Comparison of ENCODE assay signal across 10 cellular contexts in the genomic region with DNA sequence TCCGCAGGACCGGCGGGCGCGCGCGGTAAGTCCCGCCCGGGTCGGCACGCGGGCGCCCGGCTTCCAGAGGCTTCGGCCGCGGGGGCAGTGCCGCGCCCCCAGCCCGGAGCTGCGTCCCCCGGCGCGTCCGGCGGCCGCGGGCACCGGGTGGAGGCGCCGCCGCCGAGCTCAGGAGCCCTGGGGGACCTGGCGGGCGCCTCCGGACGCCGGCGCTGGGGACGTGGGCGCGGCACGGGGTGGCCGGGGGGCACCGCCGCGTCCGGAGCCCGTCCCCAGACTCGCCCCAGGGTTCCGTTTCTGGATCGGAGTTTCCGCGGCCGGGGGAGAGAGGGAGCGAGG. TPM values are rescaled to one million over a fixed set of nuclear protein-coding genes. Genes with fewer than 3 reads are reported as not detected.
DNase-seq lines count a peak whose midpoint lies in the region; ATAC-seq, FAIRE-seq and TF ChIP-seq lines count a peak whose summit lies in the region.
"Had no signal": no experiment of that assay in that cellular context is flagged by ENCODE, and none has a peak within 500 bp of the region (broad histone marks: within the 10 kb centered on the region; RNA-seq: fewer than 3 reads in every experiment).

No MANE protein-coding gene starts in this region.

- H3K27ac Mint-ChIP-seq in activated T-cell treated with anti-CD3 and anti-CD28 coated beads, Interleukin-2, amount 50 U/mL, for 72 hours = no peak overlapping the region

- peak overlapping the region; percentile 67 for H3K9ac ChIP-seq in HepG2 (ENCODE audit: insufficient read depth, low read depth, low read length)

- H4K20me1 ChIP-seq in HepG2 (ENCODE audit: insufficient read depth, low read length) = no peaks in the 10 kb centered on the region

- DNase-seq in activated T-cell treated with anti-CD3 and anti-CD28 coated beads, Interleukin-2, amount 50 U/mL, for 72 hours = no peak
- DNase-seq in activated T-cell treated with anti-CD3 and anti-CD28 coated beads, Interleukin-2, amount 50 U/mL, for 48 hours = no peak
- no peak for DNase-seq in astrocyte of the spinal cord (ENCODE audit: low read depth, low spot score)
- no peak for DNase-seq in HepG2 (ENCODE audit: low spot score)
- no peak for DNase-seq in uterus
- no peak for DNase-seq in activated gamma-delta T cell (lab: John Stamatoyannopoulos, UW)
- DNase-seq in COR-L47 (lab: John Stamatoyannopoulos, UW) = no peak
- DNase-seq in stimulated activated CD4-positive, alpha-beta T cell treated with anti-CD3 and anti-CD28 coated beads, Interleukin-4, amount 100 ng/mL, for 4 hours = no peak

- TF ChIP-seq RAD21 in HepG2 (CRISPR knock-in tag; IDR thresholded peaks at IDR 0.05) = no peak

- no peak for TF ChIP-seq CTCF in astrocyte of the spinal cord (IDR thresholded peaks at IDR 0.05; ENCODE audit: low read depth, low read length)
- TF ChIP-seq CTCF in HepG2 (CRISPR knock-in tag; IDR thresholded peaks at IDR 0.05) = no peak
- TF ChIP-seq CTCF in uterus (IDR thresholded peaks at IDR 0.05) = no peak

- 0% methylated on average over 4 of the region's 56 CpGs for WGBS in HepG2 (ENCODE audit: low lambda C conversion rate)

- H3K4me3 ChIP-seq in astrocyte of the spinal cord (ENCODE audit: low read depth, low read length) = peak overlapping the region; percentile 65
- peak overlapping the region; percentile 68 to 83 (median 75) for H3K4me3 ChIP-seq in HepG2 (replicated peaks in 1 of 3; ENCODE audit: insufficient read depth in 1 of 3, low read depth in 2 of 3, low read length in 3 of 3)
- H3K4me3 ChIP-seq in uterus = peak overlapping the region; percentile 71 to 89

- peak overlapping the region; percentile 95 for H3K4me2 ChIP-seq in HepG2 (ENCODE audit: low read depth, low read length)

- peaks cover 21% of the 10 kb centered on the region for H3K27me3 Mint-ChIP-seq in activated T-cell treated with anti-CD3 and anti-CD28 coated beads, Interleukin-2, amount 50 U/mL, for 72 hours (ENCODE audit: low read depth)

- intact Hi-C loops in HepG2 (cut with micrococcal nuclease; ENCODE audit: unreplicated experiment) (loop anchor here (5.0 kb wide), 1 partner anchor 47 kb away; a partner anchor contains a TSS), uterus (cut with DNase I; ENCODE audit: low total_unique reads) (loop anchor here (10.0 kb wide), 1 partner anchor 160 kb away; the partner anchor contains the start of gene CAPZB)

- TF ChIP-seq POLR2A in HepG2 (IDR thresholded peaks at IDR 0.05; ENCODE audit: insufficient read depth in 1 of 2, low read depth in 2 of 2, low read length in 2 of 2) = no peak
- no peak for TF ChIP-seq POLR2A in uterus (IDR thresholded peaks at IDR 0.05)

- no peak overlapping the region for H3K27ac ChIP-seq in HepG2 (ENCODE audit: extremely low read length, insufficient read depth, low read length)
- peak overlapping the region; percentile 96 to 97 for H3K27ac ChIP-seq in uterus
- H3K27ac ChIP-seq: neutrophil had no signal

- no peaks in the 10 kb centered on the region for H3K79me2 ChIP-seq in HepG2 (ENCODE audit: insufficient read depth, low read length)

- H3K4me1 ChIP-seq in HepG2 (ENCODE audit: insufficient read depth, low read length) = peaks cover 47% of the 10 kb centered on the region
- H3K4me1 ChIP-seq in uterus = peaks cover 0 to 19% of the 10 kb centered on the region in 2 donors

- H3K4me1 Mint-ChIP-seq in activated T-cell treated with anti-CD3 and anti-CD28 coated beads, Interleukin-2, amount 50 U/mL, for 72 hours (ENCODE audit: low read depth) = peaks cover 31% of the 10 kb centered on the region

- H3K36me3 Mint-ChIP-seq in activated T-cell treated with anti-CD3 and anti-CD28 coated beads, Interleukin-2, amount 50 U/mL, for 72 hours (ENCODE audit: insufficient read depth in 2 of 2) = peaks cover 2 to 3% of the 10 kb centered on the region in 2 donors

- no peak overlapping the region for H2AFZ ChIP-seq in HepG2 (ENCODE audit: low read length)

- peak; percentile 35 to 43 for ATAC-seq in activated T-cell treated with anti-CD3 and anti-CD28 coated beads, Interleukin-2, amount 50 U/mL, for 72 hours (replicated peaks in 1 of 2)
- ATAC-seq in HepG2 = no peak

- H3K4me3 Mint-ChIP-seq in activated T-cell treated with anti-CD3 and anti-CD28 coated beads, Interleukin-2, amount 50 U/mL, for 72 hours = peak overlapping the region in 1 of 2 donors; percentile 86

- TF ChIP-seq EP300 in HepG2 (IDR thresholded peaks at IDR 0.05; ENCODE audit: low read depth in 2 of 2, low read length in 2 of 2) (no peak), HepG2 (CRISPR knock-in tag; IDR thresholded peaks at IDR 0.05; ENCODE audit: borderline replicate concordance) (no peak)

- H3K36me3 ChIP-seq in HepG2 (replicated peaks in 1 of 2; ENCODE audit: control insufficient read depth in 1 of 2, insufficient read depth in 2 of 2, low read length in 2 of 2) = no peaks in the 10 kb centered on the region
- no peaks in the 10 kb centered on the region for H3K36me3 ChIP-seq in uterus
- H3K36me3 ChIP-seq: neutrophil had no signal

- no TSS peak for BruUV-seq in HepG2 (replicated peaks; lab: Mats Ljungman, UMichigan)

- in situ Hi-C loops in astrocyte of the spinal cord (cut with HindIII; ENCODE audit: low sequenced_read_pairs) (loop anchor here (25.0 kb wide), 2 partner anchors 207 to 307 kb away; no protein-coding TSS in a partner anchor), HepG2 (cut with HindIII; ENCODE audit: extremely low pct_ligation_motif_present, low pct_unique_long_range_greater_than_20kb) (no loop called here)

- POLR2A ChIA-PET in HepG2 (lab: Yijun Ruan, JAX) = no interaction called here

- H3K27me3 ChIP-seq in HepG2 (ENCODE audit: control insufficient read depth in 1 of 2, insufficient read depth in 2 of 2, low read length in 2 of 2) (peaks cover 2 to 21% of the 10 kb centered on the region in 2 experiments; a peak in 3 of 5 replicates), uterus (no peaks in the 10 kb centered on the region)

- H3K9me3 Mint-ChIP-seq in activated T-cell treated with anti-CD3 and anti-CD28 coated beads, Interleukin-2, amount 50 U/mL, for 72 hours = no peaks in the 10 kb centered on the region

- H3K9me3 ChIP-seq in HepG2 (ENCODE audit: low read length) (no peaks in the 10 kb centered on the region), uterus (no peaks in the 10 kb centered on the region)
- H3K9me3 ChIP-seq: neutrophil had no signal

- no peak for FAIRE-seq in HepG2 (lab: Jason Lieb, UNC)

- CTCF ChIA-PET in HepG2 (lab: Yijun Ruan, JAX; ENCODE audit: low intra/inter-chr PET ratio, low total read pairs) = no interaction called here

RNA-seq across cellular contexts. Expression of gene NBL1, which starts 0.3 kb away (rescaled TPM):
- 10 to 100 TPM; 22.4 to 51.9 TPM for total RNA-seq in activated T-cell treated with anti-CD3 and anti-CD28 coated beads, Interleukin-2, amount 50 U/mL, for 72 hours
- 1.9 and 2.7 TPM in 2 replicates for total RNA-seq in HepG2 (2016; rRNA removed; fragmentation: Illumina TruSeq; extraction: Trizol)
- total RNA-seq in HepG2 (2016; cell fraction: cytosol; rRNA removed; fragmentation: Illumina TruSeq; extraction: Trizol; ENCODE audit: low read depth) = 2.8 and 4.1 TPM in 2 replicates
- total RNA-seq in HepG2 (2016; cell fraction: insoluble cytoplasmic fraction; rRNA removed; fragmentation: Illumina TruSeq; extraction: Trizol) = 2.8 and 3.1 TPM in 2 replicates
- total RNA-seq in HepG2 (2016; cell fraction: membrane; rRNA removed; fragmentation: Illumina TruSeq; extraction: Trizol) = 5.9 and 6.3 TPM in 2 replicates
- total RNA-seq in HepG2 (2016; cell fraction: nucleus; rRNA removed; fragmentation: Illumina TruSeq; extraction: Trizol) = 2.3 and 3.4 TPM in 2 replicates
- polyA plus RNA-seq in HepG2 (2011; rRNA removed) = 13.8 and 17.5 TPM in 2 replicates
- 6.0 and 10.2 TPM in 2 replicates for polyA plus RNA-seq in HepG2 (2011; cell fraction: cytosol; rRNA removed)
- 7.1 and 10.2 TPM in 2 replicates for polyA plus RNA-seq in HepG2 (2011; cell fraction: nucleus; rRNA removed)
- polyA plus RNA-seq in HepG2 (2012) = 3.2 TPM in 2 replicates
- polyA plus RNA-seq in HepG2 (2016; cell fraction: cytosol; fragmentation: Illumina TruSeq; extraction: Trizol; ENCODE audit: low read depth) = 4.3 and 4.8 TPM in 2 replicates
- polyA plus RNA-seq in HepG2 (2016; cell fraction: insoluble cytoplasmic fraction; fragmentation: Illumina TruSeq; extraction: Trizol; ENCODE audit: low read depth) = 2.1 and 2.4 TPM in 2 replicates
- polyA plus RNA-seq in HepG2 (2016; cell fraction: membrane; fragmentation: Illumina TruSeq; extraction: Trizol; ENCODE audit: low read depth) = 5.5 and 7.0 TPM in 2 replicates
- polyA plus RNA-seq in HepG2 (2016; cell fraction: nucleus; fragmentation: Illumina TruSeq; extraction: Trizol; ENCODE audit: insufficient read depth, low read depth) = 3.7 and 4.3 TPM in 2 replicates
- 26.9 and 216 TPM in 2 replicates for polyA minus RNA-seq in HepG2 (2011; rRNA and poly(A)+ RNA removed; ENCODE audit: low replicate concordance)
- polyA minus RNA-seq in HepG2 (2011; cell fraction: cytosol; rRNA and poly(A)+ RNA removed) = 3.2 and 4.0 TPM in 2 replicates
- polyA minus RNA-seq in HepG2 (2011; cell fraction: nucleus; rRNA and poly(A)+ RNA removed) = 1.1 and 1.4 TPM in 2 replicates
- total RNA-seq in uterus = 100 to 1,000 TPM in 1 of 4 donors, 10 to 100 TPM in 3; 54.1 to 222 (median 71.1) TPM

RNA-seq across cellular contexts. Expression of gene HTR6, which starts 20.3 kb away (rescaled TPM):
- under 1 TPM; 0.32 to 0.55 TPM for total RNA-seq in activated T-cell treated with anti-CD3 and anti-CD28 coated beads, Interleukin-2, amount 50 U/mL, for 72 hours
- total RNA-seq in HepG2 (2016; rRNA removed; fragmentation: Illumina TruSeq; extraction: Trizol) (0.04 TPM in 1 of 2 replicates, not detected in the other), uterus (not detected)
- not detected in 2 replicates for total RNA-seq in HepG2 (2016; cell fraction: cytosol; rRNA removed; fragmentation: Illumina TruSeq; extraction: Trizol; ENCODE audit: low read depth)
- not detected in 2 replicates for total RNA-seq in HepG2 (2016; cell fraction: insoluble cytoplasmic fraction; rRNA removed; fragmentation: Illumina TruSeq; extraction: Trizol)
- not detected in 2 replicates for total RNA-seq in HepG2 (2016; cell fraction: membrane; rRNA removed; fragmentation: Illumina TruSeq; extraction: Trizol)
- not detected in 2 replicates for total RNA-seq in HepG2 (2016; cell fraction: nucleus; rRNA removed; fragmentation: Illumina TruSeq; extraction: Trizol)
- polyA plus RNA-seq in HepG2 (2011; rRNA removed) = 0.05 TPM in 1 of 2 replicates, not detected in the other
- polyA plus RNA-seq in HepG2 (2011; cell fraction: cytosol; rRNA removed) = not detected in 2 replicates
- not detected in 2 replicates for polyA plus RNA-seq in HepG2 (2011; cell fraction: nucleus; rRNA removed)
- polyA plus RNA-seq in HepG2 (2012) = not detected in 2 replicates
- polyA plus RNA-seq in HepG2 (2016; cell fraction: cytosol; fragmentation: Illumina TruSeq; extraction: Trizol; ENCODE audit: low read depth) = not detected in 2 replicates
- not detected in 2 replicates for polyA plus RNA-seq in HepG2 (2016; cell fraction: insoluble cytoplasmic fraction; fragmentation: Illumina TruSeq; extraction: Trizol; ENCODE audit: low read depth)
- polyA plus RNA-seq in HepG2 (2016; cell fraction: membrane; fragmentation: Illumina TruSeq; extraction: Trizol; ENCODE audit: low read depth) = not detected in 2 replicates
- polyA plus RNA-seq in HepG2 (2016; cell fraction: nucleus; fragmentation: Illumina TruSeq; extraction: Trizol; ENCODE audit: insufficient read depth, low read depth) = not detected in 2 replicates
- polyA minus RNA-seq in HepG2 (2011; rRNA and poly(A)+ RNA removed; ENCODE audit: low replicate concordance) = not detected in 2 replicates
- not detected in 2 replicates for polyA minus RNA-seq in HepG2 (2011; cell fraction: cytosol; rRNA and poly(A)+ RNA removed)
- not detected in 2 replicates for polyA minus RNA-seq in HepG2 (2011; cell fraction: nucleus; rRNA and poly(A)+ RNA removed)
- total RNA-seq: Daoy had no signal
